ENCODE assay signal across 23 cellular contexts in the genomic region with DNA sequence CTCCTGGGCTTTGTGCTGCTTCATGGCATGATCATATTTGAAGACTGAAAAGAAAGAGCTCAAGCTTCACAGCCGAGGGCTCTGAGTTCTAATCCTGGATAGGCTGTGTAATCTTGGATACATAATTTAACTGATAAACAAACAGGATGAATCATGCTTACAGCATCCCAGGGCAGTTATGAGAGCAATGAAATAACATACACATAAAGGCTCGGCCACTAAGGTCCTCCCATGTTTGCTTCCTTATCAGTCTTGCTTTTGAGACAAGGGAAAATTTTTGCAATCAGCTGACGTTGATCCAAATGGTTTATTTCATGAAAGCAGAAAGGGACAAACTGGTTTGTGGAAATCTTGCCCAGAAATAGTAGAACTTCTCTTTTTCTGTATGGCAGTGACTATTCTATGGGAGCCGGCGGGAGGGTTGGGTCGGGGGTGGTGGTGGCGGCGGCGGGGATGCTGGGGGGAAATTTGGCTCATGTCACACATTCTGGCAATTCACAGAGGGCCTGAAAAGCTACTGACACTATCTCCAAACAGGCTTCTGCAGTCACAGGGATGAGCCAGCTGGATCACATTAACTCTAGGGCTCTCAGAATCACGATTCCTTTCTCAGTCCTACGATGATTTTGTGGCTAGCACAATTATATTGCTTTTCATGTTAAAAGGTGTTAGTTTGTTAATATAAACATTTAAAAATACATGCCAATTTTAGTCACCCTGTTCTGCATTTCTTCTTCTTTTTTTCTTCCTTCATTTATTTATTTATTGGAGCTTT.
"Had no signal": no experiment of that assay in that cellular context is flagged by ENCODE, and none has a peak within 500 bp of the region (broad histone marks: within the 10 kb centered on the region; RNA-seq: fewer than 3 reads in every experiment).

No MANE protein-coding gene starts in this region.

- H3K9me3 Mint-ChIP-seq: activated B cell treated with CpG ODN at 0.5 μM for 24 hours; activated CD4-positive, alpha-beta memory T cell treated with anti-CD3 and anti-CD28 coated beads for 36 hours; activated CD4-positive, alpha-beta T cell treated with anti-CD3 and anti-CD28 coated beads, Interleukin-2, amount 10 ng/mL, durations not matched to agents 7 days and 5 days; activated naive CD4-positive, alpha-beta T cell treated with anti-CD3 and anti-CD28 coated beads for 36 hours; activated T-helper 17 cell treated with anti-CD3 and anti-CD28 coated beads, Interleukin-2, amount 50 U/mL, for 72 hours had no signal

- H3K9me3 ChIP-seq: Peyer's patch, SJSA1 had no signal

- H3K36me3 Mint-ChIP-seq: activated CD4-positive, alpha-beta memory T cell treated with anti-CD3 and anti-CD28 coated beads for 36 hours; activated naive CD8-positive, alpha-beta T cell had no signal

- DNase-seq: activated B cell treated with CpG ODN at 0.5 μM for 24 hours; activated CD4-positive, alpha-beta memory T cell treated with anti-CD3 and anti-CD28 coated beads for 36 hours; activated CD4-positive, alpha-beta T cell treated with anti-CD3 and anti-CD28 coated beads for 1 hour; activated CD4-positive, alpha-beta T cell treated with anti-CD3 and anti-CD28 coated beads, Interleukin-2, amount 10 ng/mL, durations not matched to agents 7 days and 5 days; activated CD8-positive, alpha-beta memory T cell treated with anti-CD3 and anti-CD28 coated beads for 24 hours; activated gamma-delta T cell; activated naive CD4-positive, alpha-beta T cell treated with anti-CD3 and anti-CD28 coated beads for 36 hours; activated T-cell treated with anti-CD3 and anti-CD28 coated beads, Interleukin-2, amount 50 U/mL, for 48 hours; cerebellar nuclear complex; KBM-7; NCI-H1048; NCI-H1417; NCI-H2081; NCI-H510A treated with DMSO at 0.1 percent for 48 hours; NCI-H69; NK-92 treated with Interleukin-12 subunit alpha and Interleukin-12 subunit beta, amount 100 ng/mL, for 24 hours; Peyer's patch; Right ventricle myocardium superior; T-helper 17 cell; T1000 had no signal

- H3K4me3 Mint-ChIP-seq: activated B cell treated with CpG ODN at 0.5 μM for 24 hours; activated CD4-positive, alpha-beta memory T cell treated with anti-CD3 and anti-CD28 coated beads for 36 hours; activated CD4-positive, alpha-beta T cell treated with anti-CD3 and anti-CD28 coated beads, Interleukin-2, amount 10 ng/mL, durations not matched to agents 7 days and 5 days; activated naive CD4-positive, alpha-beta T cell treated with anti-CD3 and anti-CD28 coated beads for 36 hours; activated naive CD8-positive, alpha-beta T cell; activated T-helper 17 cell treated with anti-CD3 and anti-CD28 coated beads, Interleukin-2, amount 50 U/mL, for 72 hours; T-helper 17 cell had no signal

- H3K4me3 ChIP-seq: Peyer's patch, SJSA1 had no signal

- H3K4me1 Mint-ChIP-seq: activated B cell treated with CpG ODN at 0.5 μM for 24 hours; activated CD4-positive, alpha-beta T cell treated with anti-CD3 and anti-CD28 coated beads, Interleukin-2, amount 10 ng/mL, durations not matched to agents 7 days and 5 days; activated T-helper 17 cell treated with anti-CD3 and anti-CD28 coated beads, Interleukin-2, amount 50 U/mL, for 72 hours had no signal

- H3K4me1 ChIP-seq: Peyer's patch had no signal

- ATAC-seq: activated T-helper 17 cell treated with anti-CD3 and anti-CD28 coated beads, Interleukin-2, amount 50 U/mL, for 72 hours; T-helper 17 cell had no signal

- H3K27ac Mint-ChIP-seq: activated B cell treated with CpG ODN at 0.5 μM for 24 hours; activated CD4-positive, alpha-beta memory T cell treated with anti-CD3 and anti-CD28 coated beads for 36 hours; activated CD4-positive, alpha-beta T cell treated with anti-CD3 and anti-CD28 coated beads, Interleukin-2, amount 10 ng/mL, durations not matched to agents 7 days and 5 days; activated naive CD4-positive, alpha-beta T cell treated with anti-CD3 and anti-CD28 coated beads for 36 hours; activated naive CD8-positive, alpha-beta T cell; activated T-helper 17 cell treated with anti-CD3 and anti-CD28 coated beads, Interleukin-2, amount 50 U/mL, for 72 hours; T-helper 17 cell had no signal

- H3K36me3 ChIP-seq: Peyer's patch, SJSA1 had no signal
